Comparison of ENCODE assay signal across 8 cellular contexts in genomic region chr22:49960159-49960966, GRCh38.
A peak's percentile ranks its signal among the peaks of the same experiment; 100 is the strongest.
DNase-seq lines count a peak whose midpoint lies in the region; ATAC-seq and TF ChIP-seq lines count a peak whose summit lies in the region.

Gene PIM3, plus strand, starts transcription at chr22:49960772. Its CDS starts 176 bp downstream, at chr22:49960948.

- in situ Hi-C loops in GM18951 (cut with MboI; ENCODE audit: low sequenced_read_pairs, unreplicated experiment) = no loop called here

- peak; percentile 96 for TF ChIP-seq POLR2A in GM18951 (IDR thresholded peaks at IDR 0.05; ENCODE audit: extremely low read depth, insufficient read depth, insufficient read length)

- peak; percentile 70 for ATAC-seq in HG03175 (IDR thresholded peaks at IDR 0.05; ENCODE audit: unreplicated experiment)

- TF ChIP-seq CTCF in AG09309 (IDR thresholded peaks at IDR 0.05; ENCODE audit: control insufficient read depth, insufficient read depth, low read depth, low read length, missing control alignments) = no peak

- H3K4me3 ChIP-seq in AG09309 (ENCODE audit: control insufficient read depth, low read depth, low read length) = peak within 1 kb of the TSS; percentile 75

- peak within 1 kb of the TSS; percentile 88 for H3K27ac ChIP-seq in caudate nucleus (ENCODE audit: low read depth, low read length)

- DNase-seq in AG09309 (ENCODE audit: low read depth) (peak; percentile 86), NCI-H345 treated with DMSO at 0.1 percent for 48 hours (lab: John Stamatoyannopoulos, UW; ENCODE audit: unreplicated experiment) (peak; percentile 80), caudate nucleus (lab: John Stamatoyannopoulos, UW) (peak; percentile 30 to 96 (median 89)), inferior parietal cortex (ENCODE audit: extremely low spot score) (peak; percentile 98), smooth muscle cell of the brain vasculature (ENCODE audit: low read depth, low spot score) (peak; percentile 89)
- DNase-seq in activated CD4-positive, CD25-positive, alpha-beta regulatory T cell (lab: John Stamatoyannopoulos, UW) = peak; percentile 76 to 89 (median 82)

Comparison
In these comparisons a context has a peak if more than half of its experiments do, and no peak if none do; other contexts are left out.
1. Peak in every context shown above with its lines: DNase-seq, ATAC-seq, H3K4me3 ChIP-seq and H3K27ac ChIP-seq.